In genomic region chr7:29763266-29763665, GRCh38 we compare ENCODE assay signal across 7 cellular contexts. TPM values are rescaled to one million over a fixed set of nuclear protein-coding genes. Genes with fewer than 3 reads are reported as not detected.
"Had no signal": no experiment of that assay in that cellular context is flagged by ENCODE, and none has a peak within 500 bp of the region (broad histone marks: within the 10 kb centered on the region; RNA-seq: fewer than 3 reads in every experiment).

No MANE protein-coding gene starts in this region.

- ATAC-seq: GM23338, HepG2 had no signal

- H3K27ac ChIP-seq: HL-60 had no signal

- H3K4me3 ChIP-seq: GM23338 had no signal

- DNase-seq: H9, HCEC 1CT had no signal

RNA-seq across cellular contexts. Expression of gene WIPF3, which starts 43.0 kb away (rescaled TPM):
- total RNA-seq: HepG2, HT1080 had no signal
- polyA plus RNA-seq: IgD-negative memory B cell had no signal
